Comparison of ENCODE assay signal across 1 cellular context in genomic region chrX:73400136-73400748, GRCh38.
TF ChIP-seq lines count a peak whose summit lies in the region.

No MANE protein-coding gene starts in this region.

TF ChIP-seq in WTC11, 78 proteins besides CTCF, POLR2A, EP300 and RAD21 (continued from another document):
- TF ChIP-seq HMGXB4 (CRISPR knock-in tag; IDR thresholded peaks at IDR 0.05) (no peak), AR (CRISPR knock-in tag; IDR thresholded peaks at IDR 0.05) (no peak), ZNF671 (CRISPR knock-in tag; IDR thresholded peaks at IDR 0.05) (no peak), ZNF416 (CRISPR knock-in tag; IDR thresholded peaks at IDR 0.05) (no peak), FOXP1 (CRISPR knock-in tag; IDR thresholded peaks at IDR 0.05; ENCODE audit: borderline replicate concordance) (no peak), ARID4B (CRISPR knock-in tag; IDR thresholded peaks at IDR 0.05; ENCODE audit: borderline replicate concordance) (no peak), ZNF423 (CRISPR knock-in tag; IDR thresholded peaks at IDR 0.05) (no peak), HMGA2 (CRISPR knock-in tag; IDR thresholded peaks at IDR 0.05) (no peak), ZBTB43 (CRISPR knock-in tag; IDR thresholded peaks at IDR 0.05) (no peak)
